ENCODE assay signal across 24 cellular contexts in genomic region chr12:122250536-122250935, GRCh38. TPM values are rescaled to one million over a fixed set of nuclear protein-coding genes. Genes with fewer than 3 reads are reported as not detected.
DNase-seq lines count a peak whose midpoint lies in the region; ATAC-seq and TF ChIP-seq lines count a peak whose summit lies in the region.
"Had no signal": no experiment of that assay in that cellular context is flagged by ENCODE, and none has a peak within 500 bp of the region (broad histone marks: within the 10 kb centered on the region; RNA-seq: fewer than 3 reads in every experiment).

No MANE protein-coding gene starts in this region.

- H3K27me3 ChIP-seq in endocrine pancreas (ENCODE audit: control insufficient read depth, insufficient read depth, low read length) (no peaks in the 10 kb centered on the region), stomach (no peaks in the 10 kb centered on the region)
- H3K27me3 ChIP-seq: BE2C, BLaER1 had no signal

- H3K4me3 ChIP-seq in endocrine pancreas (ENCODE audit: control insufficient read depth, insufficient read depth, low read length): peak overlapping the region; percentile 44
- H3K4me3 ChIP-seq in stomach: no peak overlapping the region
- H3K4me3 ChIP-seq: BLaER1 had no signal

- H3K36me3 ChIP-seq in endocrine pancreas (ENCODE audit: control insufficient read depth, insufficient read depth, low read length) (no peaks in the 10 kb centered on the region), stomach (peaks cover 36 to 80% (median 67%) of the 10 kb centered on the region in 4 donors)

- H3K4me3 Mint-ChIP-seq in glutamatergic neuron (ENCODE audit: unreplicated experiment): no peak overlapping the region
- H3K4me3 Mint-ChIP-seq: CD14-positive monocyte; CD4-positive, alpha-beta memory T cell; CD8-positive, alpha-beta memory T cell had no signal

- ATAC-seq in left ventricle myocardium superior: no peak

- no peak for TF ChIP-seq CTCF in glutamatergic neuron (IDR thresholded peaks at IDR 0.05; ENCODE audit: partially characterized antibody, unreplicated experiment)
- no peak for TF ChIP-seq CTCF in stomach (IDR thresholded peaks at IDR 0.05)

- no peaks in the 10 kb centered on the region for H3K4me1 Mint-ChIP-seq in glutamatergic neuron (ENCODE audit: low read depth, unreplicated experiment)

- no peak overlapping the region for H3K27ac ChIP-seq in stomach
- H3K27ac ChIP-seq: BLaER1 had no signal

- peak overlapping the region; percentile 50 for H3K27ac Mint-ChIP-seq in glutamatergic neuron (ENCODE audit: unreplicated experiment)
- H3K27ac Mint-ChIP-seq: CD14-positive monocyte had no signal

- H3K4me1 ChIP-seq in endocrine pancreas (ENCODE audit: control insufficient read depth, insufficient read depth, low read length): peaks cover 7% of the 10 kb centered on the region
- H3K4me1 ChIP-seq in stomach: no peaks in the 10 kb centered on the region
- H3K4me1 ChIP-seq: BE2C had no signal

- TF ChIP-seq EP300 in stomach (IDR thresholded peaks at IDR 0.05): no peak

- intact Hi-C loops in stomach (cut with DNase I; ENCODE audit: low total_unique reads): no loop called here
- intact Hi-C loops in left ventricle myocardium superior (cut with micrococcal nuclease): no loop called here

- H3K9me3 Mint-ChIP-seq in glutamatergic neuron (ENCODE audit: unreplicated experiment): no peaks in the 10 kb centered on the region
- H3K9me3 Mint-ChIP-seq: CD14-positive monocyte; CD4-positive, alpha-beta memory T cell; CD4-positive, CD25-positive, alpha-beta regulatory T cell; CD8-positive, alpha-beta memory T cell had no signal

- TF ChIP-seq POLR2A in stomach (IDR thresholded peaks at IDR 0.05): no peak

- in situ Hi-C loops in G401 (cut with HindIII; ENCODE audit: low sequenced_read_pairs): no loop called here

- DNase-seq in G401 (ENCODE audit: low spot score) (peak; percentile 77), cerebellar cortex (ENCODE audit: low spot score) (peak; percentile 67), glutamatergic neuron (no peak), stomach (no peak), SKM-1 treated with dmso at 0.1 percent for 144 hours (lab: John Stamatoyannopoulos, UW; ENCODE audit: unreplicated experiment) (no peak), left ventricle myocardium superior (no peak)
- no peak for DNase-seq in activated CD4-positive, alpha-beta T cell treated with anti-CD3 and anti-CD28 coated beads, Interleukin-2, amount 50 U/mL, for 1 hour
- DNase-seq: 8988T; ACHN; BE2C; CD4-positive, alpha-beta memory T cell; CD4-positive, CD25-positive, alpha-beta regulatory T cell; CD8-positive, alpha-beta memory T cell; COR-L47; DMS 273 treated with DMSO at 0.1 percent for 48 hours; DMS153; DMS53; DND-41; EL; GF-D8 had no signal

- H3K27me3 Mint-ChIP-seq in glutamatergic neuron (ENCODE audit: unreplicated experiment): no peaks in the 10 kb centered on the region
- H3K27me3 Mint-ChIP-seq: CD4-positive, alpha-beta memory T cell; CD4-positive, CD25-positive, alpha-beta regulatory T cell; CD8-positive, alpha-beta memory T cell had no signal

- peaks cover 4% of the 10 kb centered on the region for H3K36me3 Mint-ChIP-seq in glutamatergic neuron (ENCODE audit: unreplicated experiment)

- no peaks in the 10 kb centered on the region for H3K9me3 ChIP-seq in endocrine pancreas (ENCODE audit: control insufficient read depth, low read length)
- no peaks in the 10 kb centered on the region for H3K9me3 ChIP-seq in stomach
- H3K9me3 ChIP-seq: BE2C, BLaER1 had no signal

- H3K9ac ChIP-seq in endocrine pancreas (ENCODE audit: control insufficient read depth, insufficient read depth, low read length): no peak overlapping the region
- H3K9ac ChIP-seq: BLaER1 had no signal

- 94 to 98% (median 95%) methylated on average over 8 of the region's 8 CpGs for WGBS in stomach, 5 donors

RNA-seq across cellular contexts. Expression of gene VPS33A, which starts 15.8 kb away (rescaled TPM):
- total RNA-seq in G401 (2014; rRNA removed; shearing (Covaris generic)): 37.1 and 65.0 TPM in 2 replicates
- 49.2 TPM for total RNA-seq in glutamatergic neuron (ENCODE audit: unreplicated experiment)
- 10 to 100 TPM; 10.3 to 45.8 (median 16.9) TPM for total RNA-seq in stomach
- polyA plus RNA-seq in stomach: 10 to 100 TPM in 1 of 3 donors, 1 to 10 TPM in 2; 6.1 to 12.1 (median 7.4) TPM
- 10.9 TPM for total RNA-seq in left ventricle myocardium superior

RNA-seq across cellular contexts. Expression of gene DIABLO, which starts 24.7 kb away (rescaled TPM):
- total RNA-seq in G401 (2014; rRNA removed; shearing (Covaris generic)): 79.6 and 93.7 TPM in 2 replicates
- 68.7 TPM for total RNA-seq in glutamatergic neuron (ENCODE audit: unreplicated experiment)
- 10 to 100 TPM; 11.9 to 62.2 (median 50.7) TPM for total RNA-seq in stomach
- 10 to 100 TPM; 36.1 to 41.8 (median 41.4) TPM for polyA plus RNA-seq in stomach
- total RNA-seq in left ventricle myocardium superior: 30.4 TPM

RNA-seq across cellular contexts. Expression of gene B3GNT4, which starts 47.0 kb away (rescaled TPM):
- 0.06 and 2.5 TPM in 2 replicates for total RNA-seq in G401 (2014; rRNA removed; shearing (Covaris generic))
- total RNA-seq in glutamatergic neuron (ENCODE audit: unreplicated experiment): 1.8 TPM
- under 1 TPM in 1 of 5 donors, not detected in 4; 0.58 TPM for total RNA-seq in stomach
- under 1 TPM; 0.61 to 0.81 (median 0.63) TPM for polyA plus RNA-seq in stomach
- not detected for total RNA-seq in left ventricle myocardium superior
- total RNA-seq: CD4-positive, CD25-positive, alpha-beta regulatory T cell; Daoy had no signal
- polyA plus RNA-seq: CD14-positive monocyte had no signal

Comparison
In these comparisons a context has a peak if more than half of its experiments do, and no peak if none do; other contexts are left out.
1. DNase-seq: peak in G401 (single experiment) and cerebellar cortex (single experiment); none in glutamatergic neuron (single experiment), stomach (single experiment), activated CD4-positive, alpha-beta T cell treated with anti-CD3 and anti-CD28 coated beads, Interleukin-2, amount 50 U/mL, for 1 hour (single experiment), SKM-1 treated with dmso at 0.1 percent for 144 hours (single experiment) and left ventricle myocardium superior (single experiment).